In the genomic region with DNA sequence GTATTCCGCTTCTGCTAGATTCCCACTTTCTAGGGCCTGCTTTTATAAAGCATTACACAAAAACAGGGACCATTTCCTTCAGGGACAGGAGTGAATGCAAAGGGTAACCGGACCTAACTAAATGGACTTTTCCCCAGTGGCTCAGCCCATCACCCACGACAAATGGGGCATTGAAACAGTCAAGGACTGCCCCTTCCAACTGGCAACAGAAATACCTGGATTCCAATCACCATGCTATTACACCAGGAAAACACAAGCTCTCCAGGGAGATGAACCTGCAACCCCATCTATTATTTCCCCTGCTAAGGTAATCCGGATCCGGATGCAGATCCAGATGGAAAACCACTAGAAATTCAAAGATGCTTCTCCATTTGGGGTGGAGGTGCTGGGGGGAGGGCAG, we compare ENCODE assay signal across 8 cellular contexts. TPM values are rescaled to one million over a fixed set of nuclear protein-coding genes. Genes with fewer than 3 reads are reported as not detected.
DNase-seq lines count a peak whose midpoint lies in the region; ATAC-seq and TF ChIP-seq lines count a peak whose summit lies in the region.

No MANE protein-coding gene starts in this region.

- no peak for TF ChIP-seq CTCF in liver (IDR thresholded peaks at IDR 0.05; ENCODE audit: low read depth, low read length, missing input control)
- TF ChIP-seq CTCF in GM10266 (IDR thresholded peaks at IDR 0.05; ENCODE audit: control insufficient read depth, insufficient read depth, low read depth, missing control alignments) = no peak

- H3K4me3 Mint-ChIP-seq in stimulated activated naive CD8-positive, alpha-beta T cell treated with anti-CD3 and anti-CD28 coated beads, Interleukin-15, Interleukin-2, amounts not matched to agents 100 ng/mL and 50 ng/mL, for 24 hours = peak overlapping the region; percentile 97

- H3K4me1 Mint-ChIP-seq in stimulated activated naive CD8-positive, alpha-beta T cell treated with anti-CD3 and anti-CD28 coated beads, Interleukin-15, Interleukin-2, amounts not matched to agents 100 ng/mL and 50 ng/mL, for 24 hours (ENCODE audit: low read depth) = peaks cover 84% of the 10 kb centered on the region

- WGBS in liver = 19% methylated on average over 5 of the region's 5 CpGs
- 16% methylated on average over 5 of the region's 5 CpGs for WGBS in aorta, 2 donors

- H3K9me3 ChIP-seq in liver (ENCODE audit: control insufficient read depth in 4 of 4, low read length in 3 of 4) = no peaks in the 10 kb centered on the region
- H3K9me3 ChIP-seq in aorta (ENCODE audit: control insufficient read depth, low read length) = no peaks in the 10 kb centered on the region

- no peaks in the 10 kb centered on the region for H3K9me3 Mint-ChIP-seq in stimulated activated naive CD8-positive, alpha-beta T cell treated with anti-CD3 and anti-CD28 coated beads, Interleukin-15, Interleukin-2, amounts not matched to agents 100 ng/mL and 50 ng/mL, for 24 hours

- H3K36me3 Mint-ChIP-seq in stimulated activated naive CD8-positive, alpha-beta T cell treated with anti-CD3 and anti-CD28 coated beads, Interleukin-15, Interleukin-2, amounts not matched to agents 100 ng/mL and 50 ng/mL, for 24 hours (ENCODE audit: low read depth) = peaks cover 57% of the 10 kb centered on the region

- H3K27ac Mint-ChIP-seq in stimulated activated naive CD8-positive, alpha-beta T cell treated with anti-CD3 and anti-CD28 coated beads, Interleukin-15, Interleukin-2, amounts not matched to agents 100 ng/mL and 50 ng/mL, for 24 hours = peak overlapping the region; percentile 94

- no peaks in the 10 kb centered on the region for H3K27me3 Mint-ChIP-seq in stimulated activated naive CD8-positive, alpha-beta T cell treated with anti-CD3 and anti-CD28 coated beads, Interleukin-15, Interleukin-2, amounts not matched to agents 100 ng/mL and 50 ng/mL, for 24 hours

- H3K4me1 ChIP-seq in liver (ENCODE audit: control insufficient read depth in 4 of 4, insufficient read depth in 4 of 4, low read length in 3 of 4) (peaks cover 9 to 42% (median 33%) of the 10 kb centered on the region in 4 donors), aorta (ENCODE audit: control insufficient read depth in 1 of 2, insufficient read depth in 2 of 2, low read length in 2 of 2) (no peaks in the 10 kb centered on the region)

- peak overlapping the region in 1 of 2 donors; percentile 81 for H3K9ac ChIP-seq in liver (ENCODE audit: low read depth in 1 of 2, low read length in 2 of 2)

- H3K4me3 ChIP-seq in liver (ENCODE audit: low read depth in 1 of 3, low read length in 3 of 3) (peak overlapping the region; percentile 79 to 84 (median 80)), aorta (ENCODE audit: low read length in 2 of 2) (peak overlapping the region; percentile 46 to 77)

- ATAC-seq in stimulated activated naive CD8-positive, alpha-beta T cell treated with anti-CD3 and anti-CD28 coated beads, Interleukin-15, Interleukin-2, amounts not matched to agents 100 U/mL and 50 U/mL, for 24 hours = no peak
- no peak for ATAC-seq in aorta (ENCODE audit: low FRiP score)

- H3K36me3 ChIP-seq in liver (ENCODE audit: control insufficient read depth in 4 of 4, insufficient read depth in 3 of 4, low read depth in 1 of 4, low read length in 3 of 4) (no peaks in the 10 kb centered on the region), aorta (ENCODE audit: control insufficient read depth in 1 of 2, insufficient read depth in 2 of 2, low read length in 1 of 2) (no peaks in the 10 kb centered on the region)

- H3K27ac ChIP-seq in angular gyrus (ENCODE audit: low read depth, low read length) = peak overlapping the region; percentile 96
- H3K27ac ChIP-seq in liver (ENCODE audit: low read depth in 1 of 2, low read length in 2 of 2) = peak overlapping the region; percentile 81 to 97
- H3K27ac ChIP-seq in aorta (ENCODE audit: low read depth in 1 of 2, low read length in 2 of 2) = no peak overlapping the region

- no peak for DNase-seq in stimulated activated naive CD8-positive, alpha-beta T cell treated with anti-CD3 and anti-CD28 coated beads, Interleukin-15, Interleukin-2, amounts not matched to agents 100 U/mL and 50 U/mL, for 24 hours
- DNase-seq in aorta (no peak), GM10266 (ENCODE audit: extremely low spot score) (no peak)
- DNase-seq in stimulated activated naive CD4-positive, alpha-beta T cell treated with Interleukin-2 at 50 U/mL for 16 hours (lab: John Stamatoyannopoulos, UW) = no peak
- no peak for DNase-seq in effector CD8-positive, alpha-beta T cell (lab: John Stamatoyannopoulos, UW)

- intact Hi-C loops in aorta (cut with DNase I) = loop anchor here (2.0 to 10.0 kb wide), 5 partner anchors 80 to 367 kb away; partner anchors contain the start of genes OGFOD2 (in 2 of the 2) and PITPNM2 (in 1 of the 2)

- TF ChIP-seq RAD21 in liver (IDR thresholded peaks at IDR 0.05) = no peak

- H3K27me3 ChIP-seq in liver (ENCODE audit: control insufficient read depth in 4 of 4, insufficient read depth in 4 of 4, low read length in 3 of 4) = no peaks in the 10 kb centered on the region
- no peaks in the 10 kb centered on the region for H3K27me3 ChIP-seq in aorta (ENCODE audit: control insufficient read depth in 1 of 2, insufficient read depth in 2 of 2, low read length in 1 of 2)

TF ChIP-seq in liver, 16 proteins besides CTCF, POLR2A, EP300 and RAD21:
- TF ChIP-seq RXRA (IDR thresholded peaks at IDR 0.05) (peak; percentile 6 to 64), HNF4G (IDR thresholded peaks at IDR 0.05) (no peak), SP1 (IDR thresholded peaks at IDR 0.05) (peak; percentile 54), YY1 (IDR thresholded peaks at IDR 0.05) (peak; percentile 4), EGR1 (IDR thresholded peaks at IDR 0.05; ENCODE audit: low read depth in 2 of 2) (no peak), ZBTB33 (IDR thresholded peaks at IDR 0.05) (no peak), NR2F2 (IDR thresholded peaks at IDR 0.05) (no peak), TAF1 (conservative IDR thresholded peaks at IDR 0.05) (peak; percentile 37), HNF4A (conservative IDR thresholded peaks at IDR 0.05) (peak; percentile 63 to 64)
- TF ChIP-seq, protein P1, sequence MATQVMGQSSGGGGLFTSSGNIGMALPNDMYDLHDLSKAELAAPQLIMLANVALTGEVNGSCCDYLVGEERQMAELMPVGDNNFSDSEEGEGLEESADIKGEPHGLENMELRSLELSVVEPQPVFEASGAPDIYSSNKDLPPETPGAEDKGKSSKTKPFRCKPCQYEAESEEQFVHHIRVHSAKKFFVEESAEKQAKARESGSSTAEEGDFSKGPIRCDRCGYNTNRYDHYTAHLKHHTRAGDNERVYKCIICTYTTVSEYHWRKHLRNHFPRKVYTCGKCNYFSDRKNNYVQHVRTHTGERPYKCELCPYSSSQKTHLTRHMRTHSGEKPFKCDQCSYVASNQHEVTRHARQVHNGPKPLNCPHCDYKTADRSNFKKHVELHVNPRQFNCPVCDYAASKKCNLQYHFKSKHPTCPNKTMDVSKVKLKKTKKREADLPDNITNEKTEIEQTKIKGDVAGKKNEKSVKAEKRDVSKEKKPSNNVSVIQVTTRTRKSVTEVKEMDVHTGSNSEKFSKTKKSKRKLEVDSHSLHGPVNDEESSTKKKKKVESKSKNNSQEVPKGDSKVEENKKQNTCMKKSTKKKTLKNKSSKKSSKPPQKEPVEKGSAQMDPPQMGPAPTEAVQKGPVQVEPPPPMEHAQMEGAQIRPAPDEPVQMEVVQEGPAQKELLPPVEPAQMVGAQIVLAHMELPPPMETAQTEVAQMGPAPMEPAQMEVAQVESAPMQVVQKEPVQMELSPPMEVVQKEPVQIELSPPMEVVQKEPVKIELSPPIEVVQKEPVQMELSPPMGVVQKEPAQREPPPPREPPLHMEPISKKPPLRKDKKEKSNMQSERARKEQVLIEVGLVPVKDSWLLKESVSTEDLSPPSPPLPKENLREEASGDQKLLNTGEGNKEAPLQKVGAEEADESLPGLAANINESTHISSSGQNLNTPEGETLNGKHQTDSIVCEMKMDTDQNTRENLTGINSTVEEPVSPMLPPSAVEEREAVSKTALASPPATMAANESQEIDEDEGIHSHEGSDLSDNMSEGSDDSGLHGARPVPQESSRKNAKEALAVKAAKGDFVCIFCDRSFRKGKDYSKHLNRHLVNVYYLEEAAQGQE (IDR thresholded peaks at IDR 0.05) = no peak
TF ChIP-seq in liver: peak in this region for 5.

RNA-seq across cellular contexts. Expression of gene MPHOSPH9, which starts 1.0 kb away (rescaled TPM):
- total RNA-seq in liver = 10 to 100 TPM; 49.8 to 51.0 TPM
- 10 to 100 TPM in 1 of 2 donors, 1 to 10 TPM in 1; 4.9 to 15.6 TPM for polyA plus RNA-seq in liver
- total RNA-seq in aorta = 10 to 100 TPM; 13.4 to 25.1 TPM
- polyA plus RNA-seq in aorta = 1 to 10 TPM; 2.0 to 5.2 TPM

RNA-seq across cellular contexts. Expression of gene MTRFR, which starts 1.3 kb away (rescaled TPM):
- total RNA-seq in liver (10 to 100 TPM in 1 of 2 donors, 1 to 10 TPM in 1; 9.5 to 15.2 TPM), aorta (10 to 100 TPM in 1 of 2 donors, 1 to 10 TPM in 1; 8.6 to 12.1 TPM)
- polyA plus RNA-seq in liver (10 to 100 TPM in 1 of 2 donors, 1 to 10 TPM in 1; 5.7 to 12.6 TPM), aorta (10 to 100 TPM in 1 of 2 donors, 1 to 10 TPM in 1; 4.3 to 11.4 TPM)

RNA-seq across cellular contexts. Expression of gene CDK2AP1, which starts 39.7 kb away (rescaled TPM):
- 10 to 100 TPM; 16.1 to 26.2 TPM for total RNA-seq in liver
- 10 to 100 TPM; 19.0 to 32.2 TPM for polyA plus RNA-seq in liver
- total RNA-seq in aorta = 100 to 1,000 TPM; 111 TPM
- polyA plus RNA-seq in aorta = 100 to 1,000 TPM; 120 to 283 TPM

Comparison
In these comparisons a context has a peak if more than half of its experiments do, and no peak if none do; other contexts are left out.
1. H3K27ac ChIP-seq: peak in angular gyrus (single experiment) and liver (2 of 2); none in aorta (0 of 2).
2. RNA of gene CDK2AP1, which starts 39.7 kb away (total RNA-seq): 111 TPM in aorta; 16.1 to 26.2 TPM in liver; every median in the first group is over 4 times any median in the second.